ENCODE assay signal across 26 cellular contexts in genomic region chr1:119794856-119795255, GRCh38. TPM values are rescaled to one million over a fixed set of nuclear protein-coding genes. Genes with fewer than 3 reads are reported as not detected.
"Had no signal": no experiment of that assay in that cellular context is flagged by ENCODE, and none has a peak within 500 bp of the region (broad histone marks: within the 10 kb centered on the region; RNA-seq: fewer than 3 reads in every experiment).

No MANE protein-coding gene starts in this region.

- H3K9me3 Mint-ChIP-seq: activated naive CD4-positive, alpha-beta T cell treated with anti-CD3 and anti-CD28 coated beads, Interleukin-2, amount 50 U/mL, for 24 hours; naive B cell had no signal

- H3K4me1 ChIP-seq: gastrocnemius medialis, left lung, spleen had no signal

- H3K27ac Mint-ChIP-seq: activated naive CD4-positive, alpha-beta T cell treated with anti-CD3 and anti-CD28 coated beads, Interleukin-2, amount 50 U/mL, for 24 hours; naive B cell had no signal

- H3K4me3 ChIP-seq: gastrocnemius medialis, left lung, pancreas, spleen, tibial artery had no signal

- H3K36me3 Mint-ChIP-seq: activated naive CD4-positive, alpha-beta T cell treated with anti-CD3 and anti-CD28 coated beads, Interleukin-2, amount 50 U/mL, for 24 hours; naive B cell had no signal

- H3K36me3 ChIP-seq: gastrocnemius medialis, left lung, pancreas, spleen, tibial artery had no signal

- DNase-seq: activated CD4-positive, alpha-beta T cell treated with anti-CD3 and anti-CD28 coated beads, Interleukin-2, amount 50 U/mL, for 1 hour; activated CD4-positive, CD25-positive, alpha-beta regulatory T cell treated with anti-CD3 and anti-CD28 coated beads, Interleukin-2, amount 50 U/mL, for 72 hours; activated CD8-positive, alpha-beta memory T cell treated with anti-CD3 and anti-CD28 coated beads, Interleukin-2, amount 50 U/mL, for 4 hours; activated effector memory CD4-positive, alpha-beta T cell treated with Interleukin-2 at 50 U/mL for 16 hours; activated T-cell treated with anti-CD3 and anti-CD28 coated beads, Interleukin-2, amount 50 U/mL, for 48 hours; cerebellar nuclear complex; effector CD4-positive, alpha-beta T cell; gastrocnemius medialis; head of caudate nucleus; left lung; naive B cell; spleen; stimulated activated naive CD4-positive, alpha-beta T cell; T-helper 2 cell; tibial artery had no signal

- H3K4me1 Mint-ChIP-seq: naive B cell had no signal

- FAIRE-seq: bronchial epithelial cell, pancreas, urothelium cell line had no signal

- H3K4me3 Mint-ChIP-seq: activated naive CD4-positive, alpha-beta T cell treated with anti-CD3 and anti-CD28 coated beads, Interleukin-2, amount 50 U/mL, for 24 hours; naive B cell had no signal

- H3K27ac ChIP-seq: gastrocnemius medialis, left lung, pancreas, spleen, tibial artery, VCaP had no signal

- H3K27me3 ChIP-seq: gastrocnemius medialis, left lung, pancreas, spleen had no signal

- H3K9me3 ChIP-seq: gastrocnemius medialis, left lung, pancreas, spleen, tibial artery had no signal

RNA-seq across cellular contexts. Expression of gene REG4, which starts 16.4 kb away (rescaled TPM):
- total RNA-seq: bronchial epithelial cell, esophagus mucosa, gastrocnemius medialis, kidney epithelial cell, left lung, lung microvascular endothelial cell, sciatic nerve, subcutaneous adipose tissue had no signal

RNA-seq across cellular contexts. Expression of gene HMGCS2, which starts 26.2 kb away (rescaled TPM):
- total RNA-seq: kidney epithelial cell, lung microvascular endothelial cell, mononuclear cell, sciatic nerve, spleen had no signal
